21 cellular contexts compared by ENCODE assay signal in genomic region chr5:65055938-65056337, GRCh38.
"Had no signal": no experiment of that assay in that cellular context is flagged by ENCODE, and none has a peak within 500 bp of the region (broad histone marks: within the 10 kb centered on the region; RNA-seq: fewer than 3 reads in every experiment).

No MANE protein-coding gene starts in this region.

- DNase-seq: activated B cell treated with CpG ODN at 0.5 μM for 24 hours; activated CD4-positive, alpha-beta memory T cell treated with anti-CD3 and anti-CD28 coated beads for 36 hours; activated CD4-positive, alpha-beta T cell treated with anti-CD3 and anti-CD28 coated beads for 36 hours; effector CD8-positive, alpha-beta T cell; erythroblast; foreskin fibroblast; heart right ventricle; kidney; lower lobe of right lung; mesendoderm; mucosa of descending colon; naive B cell; stimulated activated CD4-positive, alpha-beta T cell treated with anti-CD3 and anti-CD28 coated beads, Interleukin-4, amount 100 ng/mL, for 24 hours; stimulated activated naive CD8-positive, alpha-beta T cell treated with anti-CD3 and anti-CD28 coated beads, Interleukin-15, Interleukin-2, amounts not matched to agents 100 U/mL and 50 U/mL, for 24 hours; SW 1271; T-helper 17 cell had no signal

- H3K27me3 ChIP-seq: ascending aorta, cardiac muscle cell, heart right ventricle, tibial nerve had no signal

- H3K9me3 ChIP-seq: ascending aorta, lower lobe of right lung, mucosa of descending colon, tibial nerve had no signal

- H3K27me3 Mint-ChIP-seq: activated B cell treated with CpG ODN at 0.5 μM for 24 hours; activated CD4-positive, alpha-beta memory T cell treated with anti-CD3 and anti-CD28 coated beads for 36 hours; naive B cell had no signal

- H3K9me3 Mint-ChIP-seq: activated B cell treated with CpG ODN at 0.5 μM for 24 hours; activated CD4-positive, alpha-beta memory T cell treated with anti-CD3 and anti-CD28 coated beads for 36 hours; activated naive CD4-positive, alpha-beta T cell treated with anti-CD3 and anti-CD28 coated beads, Interleukin-2, amount 50 U/mL, for 72 hours had no signal

- ATAC-seq: activated CD4-positive, alpha-beta T cell treated with anti-CD3 and anti-CD28 coated beads for 36 hours; activated naive CD4-positive, alpha-beta T cell treated with anti-CD3 and anti-CD28 coated beads, Interleukin-2, amount 50 U/mL, for 72 hours; heart right ventricle; lower lobe of right lung; mucosa of descending colon; stimulated activated naive CD8-positive, alpha-beta T cell treated with anti-CD3 and anti-CD28 coated beads, Interleukin-15, Interleukin-2, amounts not matched to agents 100 U/mL and 50 U/mL, for 24 hours; T-helper 17 cell had no signal

- H3K27ac Mint-ChIP-seq: activated B cell treated with CpG ODN at 0.5 μM for 24 hours; activated CD4-positive, alpha-beta memory T cell treated with anti-CD3 and anti-CD28 coated beads for 36 hours; activated CD4-positive, alpha-beta T cell treated with anti-CD3 and anti-CD28 coated beads for 36 hours; activated naive CD4-positive, alpha-beta T cell treated with anti-CD3 and anti-CD28 coated beads, Interleukin-2, amount 50 U/mL, for 72 hours; dendritic cell treated with granulocyte-macrophage colony-stimulating factor and Interleukin-4, amounts not matched to agents 40 ng/mL and 50 ng/mL, for 4 days; T-helper 17 cell had no signal

- H3K4me3 Mint-ChIP-seq: activated B cell treated with CpG ODN at 0.5 μM for 24 hours; activated CD4-positive, alpha-beta memory T cell treated with anti-CD3 and anti-CD28 coated beads for 36 hours; activated CD4-positive, alpha-beta T cell treated with anti-CD3 and anti-CD28 coated beads for 36 hours; dendritic cell treated with granulocyte-macrophage colony-stimulating factor and Interleukin-4, amounts not matched to agents 40 ng/mL and 50 ng/mL, for 4 days; naive B cell; T-helper 17 cell had no signal

- H3K4me3 ChIP-seq: cardiac muscle cell, heart right ventricle, lower lobe of right lung, mucosa of descending colon, tibial nerve had no signal

- H3K36me3 ChIP-seq: ascending aorta, cardiac muscle cell, heart right ventricle, lower lobe of right lung, tibial nerve had no signal

- H3K36me3 Mint-ChIP-seq: activated CD4-positive, alpha-beta memory T cell treated with anti-CD3 and anti-CD28 coated beads for 36 hours; activated naive CD4-positive, alpha-beta T cell treated with anti-CD3 and anti-CD28 coated beads, Interleukin-2, amount 50 U/mL, for 72 hours; naive B cell had no signal

- H3K27ac ChIP-seq: cardiac muscle cell, heart right ventricle, lower lobe of right lung, tibial nerve had no signal

- H3K4me1 ChIP-seq: lower lobe of right lung, tibial nerve had no signal
